8 cellular contexts compared by ENCODE assay signal in the genomic region with DNA sequence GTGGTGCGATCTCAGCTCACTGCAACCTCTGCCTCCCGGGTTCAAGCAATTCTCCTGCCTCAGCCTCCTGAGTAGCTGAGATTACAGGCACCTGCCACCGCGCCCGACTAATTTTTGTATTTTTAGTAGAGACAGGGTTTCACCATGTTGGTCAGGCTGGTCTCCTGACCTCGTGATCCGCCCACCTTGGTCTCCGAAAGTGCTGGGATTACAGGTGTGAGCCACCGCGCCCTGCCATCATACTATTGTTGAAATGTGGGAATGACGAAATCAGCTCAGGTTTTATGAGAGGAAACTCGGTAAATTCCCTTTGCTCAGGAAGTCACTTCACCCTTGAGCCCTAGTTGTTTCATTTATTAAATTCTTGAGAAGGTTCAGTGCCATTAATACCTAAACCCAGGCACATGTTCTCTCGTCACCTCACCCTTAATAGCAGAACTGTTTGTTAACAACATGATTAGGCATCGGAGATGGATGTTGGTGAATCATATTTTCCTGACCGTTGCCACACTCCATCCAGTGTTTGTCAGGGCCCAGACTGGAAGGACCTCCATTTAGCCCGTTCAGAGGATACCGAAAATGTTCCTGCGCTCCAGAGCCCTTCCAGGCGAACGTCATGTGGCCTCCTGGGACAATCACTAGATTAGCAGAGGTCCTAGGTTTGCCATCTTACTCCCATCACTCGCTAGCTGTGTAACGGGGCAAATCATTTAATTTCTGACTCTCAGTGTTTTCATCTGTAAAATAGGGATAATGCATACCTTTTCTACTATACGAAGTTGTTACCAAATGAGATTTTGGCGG. TPM values are rescaled to one million over a fixed set of nuclear protein-coding genes. Genes with fewer than 3 reads are reported as not detected.
A peak's percentile ranks its signal among the peaks of the same experiment; 100 is the strongest.
DNase-seq lines count a peak whose midpoint lies in the region; ATAC-seq and TF ChIP-seq lines count a peak whose summit lies in the region.

No MANE protein-coding gene starts in this region.

- H3K9me2 ChIP-seq in hepatocyte (replicated peaks; ENCODE audit: insufficient read depth) = no peaks in the 10 kb centered on the region

- H3K27ac ChIP-seq in ACC112 (ENCODE audit: low read depth, low read length) (peak overlapping the region; percentile 61), prostate gland (no peak overlapping the region), hepatocyte (no peak overlapping the region)

- no peaks in the 10 kb centered on the region for H3K9me3 ChIP-seq in prostate gland
- no peaks in the 10 kb centered on the region for H3K9me3 ChIP-seq in hepatocyte (ENCODE audit: low read depth)

- H3K79me2 ChIP-seq in ACC112 (ENCODE audit: control insufficient read depth, insufficient read depth, low read length, unreplicated experiment) (peaks cover 3% of the 10 kb centered on the region), hepatocyte (peaks cover 30% of the 10 kb centered on the region)

- H3K27ac Mint-ChIP-seq in activated naive CD8-positive, alpha-beta T cell treated with anti-CD3 and anti-CD28 coated beads, Interleukin-2, amount 50 U/mL, for 24 hours = peak overlapping the region; percentile 90

- peaks cover 61% of the 10 kb centered on the region for H3K4me1 Mint-ChIP-seq in activated naive CD8-positive, alpha-beta T cell treated with anti-CD3 and anti-CD28 coated beads, Interleukin-2, amount 50 U/mL, for 24 hours

- H3K4me2 ChIP-seq in hepatocyte = no peak overlapping the region

- peaks cover 11% of the 10 kb centered on the region for H3K4me1 ChIP-seq in ACC112 (ENCODE audit: control insufficient read depth, insufficient read depth, low read length, unreplicated experiment)
- no peaks in the 10 kb centered on the region for H3K4me1 ChIP-seq in prostate gland (replicated peaks)
- no peaks in the 10 kb centered on the region for H3K4me1 ChIP-seq in hepatocyte (ENCODE audit: insufficient read depth)

- no peaks in the 10 kb centered on the region for H3K27me3 ChIP-seq in ACC112 (ENCODE audit: insufficient read depth, low read length)
- H3K27me3 ChIP-seq in prostate gland (replicated peaks; ENCODE audit: insufficient read depth) = no peaks in the 10 kb centered on the region
- no peaks in the 10 kb centered on the region for H3K27me3 ChIP-seq in hepatocyte

- intact Hi-C loops in prostate gland (cut with DNase I) = no loop called here

- peaks cover 13% of the 10 kb centered on the region for H4K20me1 ChIP-seq in hepatocyte (ENCODE audit: insufficient read depth, poor library complexity, severe bottlenecking)

- peaks cover 23% of the 10 kb centered on the region for H3K36me3 Mint-ChIP-seq in activated naive CD8-positive, alpha-beta T cell treated with anti-CD3 and anti-CD28 coated beads, Interleukin-2, amount 50 U/mL, for 24 hours (ENCODE audit: low read depth)

- H3K9me3 Mint-ChIP-seq in activated naive CD8-positive, alpha-beta T cell treated with anti-CD3 and anti-CD28 coated beads, Interleukin-2, amount 50 U/mL, for 24 hours = no peaks in the 10 kb centered on the region

- DNase-seq in activated naive CD8-positive, alpha-beta T cell treated with anti-CD3 and anti-CD28 coated beads, Interleukin-2, amount 50 U/mL, for 24 hours = peak; percentile 24
- peak; percentile 58 for DNase-seq in stimulated activated CD4-positive, alpha-beta T cell treated with anti-CD3 and anti-CD28 coated beads, Interleukin-4, amount 100 ng/mL, for 24 hours
- DNase-seq in prostate gland (ENCODE audit: low spot score) (no peak), hepatocyte (ENCODE audit: low spot score) (no peak), MV-4-11 (lab: John Stamatoyannopoulos, UW) (no peak)

- no peaks in the 10 kb centered on the region for H3K27me3 Mint-ChIP-seq in activated naive CD8-positive, alpha-beta T cell treated with anti-CD3 and anti-CD28 coated beads, Interleukin-2, amount 50 U/mL, for 24 hours

- H3K4me3 ChIP-seq in ACC112 (ENCODE audit: low read depth, low read length) (no peak overlapping the region), prostate gland (no peak overlapping the region), hepatocyte (no peak overlapping the region)

- TF ChIP-seq CTCF in prostate gland (IDR thresholded peaks at IDR 0.05) = no peak
- TF ChIP-seq CTCF in hepatocyte (IDR thresholded peaks at IDR 0.05; ENCODE audit: poor library complexity) = no peak

- H3K4me3 Mint-ChIP-seq in activated naive CD8-positive, alpha-beta T cell treated with anti-CD3 and anti-CD28 coated beads, Interleukin-2, amount 50 U/mL, for 24 hours = peak overlapping the region; percentile 69

- WGBS in prostate gland = 86% methylated on average over 24 of the region's 24 CpGs
- WGBS in hepatocyte (ENCODE audit: low lambda C conversion rate, missing lambda C conversion rate) = 95% methylated on average over 24 of the region's 24 CpGs

- peak; percentile 48 for ATAC-seq in GM19035 (IDR thresholded peaks at IDR 0.05; ENCODE audit: unreplicated experiment)
- peak; percentile 57 for ATAC-seq in HG03097 (IDR thresholded peaks at IDR 0.05; ENCODE audit: low FRiP score, unreplicated experiment)
- ATAC-seq in activated naive CD8-positive, alpha-beta T cell treated with anti-CD3 and anti-CD28 coated beads, Interleukin-2, amount 50 U/mL, for 24 hours = peak; percentile 3

- H2AFZ ChIP-seq in ACC112 (ENCODE audit: low read length, unreplicated experiment) (no peak overlapping the region), hepatocyte (no peak overlapping the region)

- peaks cover 5% of the 10 kb centered on the region; the same call in 1 of the 2 replicates for H3K36me3 ChIP-seq in ACC112 (ENCODE audit: insufficient read depth, low read length)
- no peaks in the 10 kb centered on the region for H3K36me3 ChIP-seq in prostate gland
- H3K36me3 ChIP-seq in hepatocyte (replicated peaks; ENCODE audit: insufficient read depth, low read depth) = no peaks in the 10 kb centered on the region

- no peak for TF ChIP-seq POLR2A in prostate gland (IDR thresholded peaks at IDR 0.05)

RNA-seq across cellular contexts. Expression of a gene that starts 20.0 kb away (rescaled TPM):
- total RNA-seq in prostate gland (10 to 100 TPM; 21.5 to 52.3 TPM), hepatocyte (21.0 and 22.9 TPM in 2 replicates)
- polyA plus RNA-seq in hepatocyte = 14.7 and 17.8 TPM in 2 replicates

RNA-seq across cellular contexts. Expression of a gene that starts 52.5 kb away (rescaled TPM):
- total RNA-seq in prostate gland (100 to 1,000 TPM; 171 to 232 TPM), hepatocyte (216 and 283 TPM in 2 replicates)
- 631 and 657 TPM in 2 replicates for polyA plus RNA-seq in hepatocyte

Comparison
In these comparisons a context has a peak if more than half of its experiments do, and no peak if none do; other contexts are left out.
1. ATAC-seq: peak in every context shown above with its lines; median percentile 57 in HG03097; 48 in GM19035; 3 in activated naive CD8-positive, alpha-beta T cell treated with anti-CD3 and anti-CD28 coated beads, Interleukin-2, amount 50 U/mL, for 24 hours.
2. DNase-seq: peak in activated naive CD8-positive, alpha-beta T cell treated with anti-CD3 and anti-CD28 coated beads, Interleukin-2, amount 50 U/mL, for 24 hours (single experiment) and stimulated activated CD4-positive, alpha-beta T cell treated with anti-CD3 and anti-CD28 coated beads, Interleukin-4, amount 100 ng/mL, for 24 hours (single experiment); none in prostate gland (single experiment), hepatocyte (single experiment) and MV-4-11 (single experiment).